In genomic region chr11:113618360-113618759, GRCh38 we compare ENCODE assay signal across 17 cellular contexts.
DNase-seq lines count a peak whose midpoint lies in the region; ATAC-seq and TF ChIP-seq lines count a peak whose summit lies in the region.
"Had no signal": no experiment of that assay in that cellular context is flagged by ENCODE, and none has a peak within 500 bp of the region (broad histone marks: within the 10 kb centered on the region; RNA-seq: fewer than 3 reads in every experiment).

No MANE protein-coding gene starts in this region.

- H4K8ac ChIP-seq in IMR-90 (ENCODE audit: low read depth in 2 of 2, low read length in 2 of 2) = no peak overlapping the region

- H3K36me3 ChIP-seq in ACC112 (ENCODE audit: insufficient read depth, low read length) (no peaks in the 10 kb centered on the region), IMR-90 (ENCODE audit: control insufficient read depth, insufficient read depth, low read length) (no peaks in the 10 kb centered on the region), breast epithelium (no peaks in the 10 kb centered on the region)
- H3K36me3 ChIP-seq: HAP-1 had no signal

- peak; percentile 11; the same call in 1 of the 2 replicates for ATAC-seq in IMR-90 (ENCODE audit: low read depth)
- ATAC-seq: stimulated activated naive B cell treated with anti-CD40 and anti-IgM and Interleukin-4, amounts not matched to agents 10 μg/mL and 1 μg/mL and 100 μg/mL, for 72 hours had no signal

- no peak overlapping the region for H3K4me2 ChIP-seq in IMR-90 (ENCODE audit: low read depth, low read length)

- POLR2A ChIA-PET in IMR-90 (lab: Charles Lee; ENCODE audit: unreplicated experiment) = no interaction called here

- in situ Hi-C loops in IMR-90 (cut with MboI; ENCODE audit: low sequenced_read_pairs) = no loop called here

- H3K14ac ChIP-seq in IMR-90 (replicated peaks; ENCODE audit: low read depth, low read length) = no peak overlapping the region

- no peak overlapping the region for H3K18ac ChIP-seq in IMR-90 (ENCODE audit: low read depth, low read length)

- H2BK120ac ChIP-seq in IMR-90 (ENCODE audit: low read depth, low read length) = no peak overlapping the region

- H3K79me1 ChIP-seq in IMR-90 (ENCODE audit: low read depth in 1 of 2, low read length in 2 of 2) = no peaks in the 10 kb centered on the region

- dilution Hi-C loops in IMR-90 (cut with HindIII; ENCODE audit: low sequenced_read_pairs, unreplicated experiment) = no loop called here

- 0 out of 2 replicates have a peak, but pooled peaks cover 1% of the 10 kb centered on the region for H3K9me3 ChIP-seq in IMR-90 (ENCODE audit: control insufficient read depth, insufficient read depth, low read length)
- peaks cover 0 to 7% of the 10 kb centered on the region in 2 donors for H3K9me3 ChIP-seq in breast epithelium
- H3K9me3 ChIP-seq: HAP-1 had no signal

- H2AFZ ChIP-seq in ACC112 (ENCODE audit: low read length, unreplicated experiment) (no peak overlapping the region), IMR-90 (replicated peaks; ENCODE audit: low read length, poor library complexity) (no peak overlapping the region)

- H4K5ac ChIP-seq in IMR-90 (ENCODE audit: low read depth, low read length) = no peak overlapping the region

- BruUV-seq in IMR-90 (replicated peaks; lab: Mats Ljungman, UMichigan) = no TSS peak

- H2AK9ac ChIP-seq in IMR-90 (replicated peaks; ENCODE audit: low read depth, low read length, poor library complexity) = no peak overlapping the region

- no peaks in the 10 kb centered on the region for H3K79me2 ChIP-seq in ACC112 (ENCODE audit: control insufficient read depth, insufficient read depth, low read length, unreplicated experiment)

- no peak overlapping the region for H2AK5ac ChIP-seq in IMR-90 (ENCODE audit: low read depth, low read length)

- no CpG with 5 or more reads among the region's 2 CpGs for WGBS in IMR-90 (ENCODE audit: extremely low coverage in 2 of 2, insufficient read length in 1 of 2), 2 experiments

- H3K9ac ChIP-seq in IMR-90 (ENCODE audit: low read depth, low read length) = no peak overlapping the region

- peaks cover 16% of the 10 kb centered on the region for H3K4me1 ChIP-seq in ACC112 (ENCODE audit: control insufficient read depth, insufficient read depth, low read length, unreplicated experiment)
- 0 out of 2 replicates have a peak, but pooled peaks cover under 1% of the 10 kb centered on the region for H3K4me1 ChIP-seq in IMR-90 (ENCODE audit: control insufficient read depth, insufficient read depth, low read length)
- H3K4me1 ChIP-seq in breast epithelium = no peaks in the 10 kb centered on the region
- H3K4me1 ChIP-seq: HAP-1 had no signal

- H3K4me3 ChIP-seq in ACC112 (ENCODE audit: low read depth, low read length) (no peak overlapping the region), IMR-90 (ENCODE audit: insufficient read depth, low read depth, low read length) (no peak overlapping the region), breast epithelium (no peak overlapping the region)
- H3K4me3 ChIP-seq: HAP-1 had no signal

- H2BK15ac ChIP-seq in IMR-90 (ENCODE audit: low read depth, low read length) = no peak overlapping the region

- H3K56ac ChIP-seq in IMR-90 (ENCODE audit: extremely low read depth, insufficient read depth, low read length) = no peak overlapping the region

- TF ChIP-seq CTCF in IMR-90 (conservative IDR thresholded peaks at IDR 0.05; ENCODE audit: low read depth, low read length) (no peak), breast epithelium (IDR thresholded peaks at IDR 0.05) (no peak)

- TF ChIP-seq POLR2A in IMR-90 (IDR thresholded peaks at IDR 0.05; ENCODE audit: low read depth, low read length) = no peak
- no peak for TF ChIP-seq POLR2A in breast epithelium (IDR thresholded peaks at IDR 0.05)

- TF ChIP-seq RAD21 in IMR-90 (IDR thresholded peaks at IDR 0.05; ENCODE audit: low read length) = no peak

- DNase-seq in IMR-90 = peak; percentile 10
- DNase-seq in breast epithelium (ENCODE audit: low spot score in 2 of 2) = peak in 1 of 2 donors; percentile 45
- DNase-seq in kidney tubule cell (ENCODE audit: low spot score) = peak; percentile 47
- no peak for DNase-seq in NCI-H2171 (lab: John Stamatoyannopoulos, UW)
- no peak for DNase-seq in NCI-H2196 (lab: John Stamatoyannopoulos, UW; ENCODE audit: unreplicated experiment)
- no peak for DNase-seq in CD1c-positive myeloid dendritic cell (ENCODE audit: extremely low spot score)
- no peak for DNase-seq in NCI-H2171 treated with DMSO at 0.1 percent for 48 hours (lab: John Stamatoyannopoulos, UW)
- DNase-seq: 8988T; activated gamma-delta T cell; caudate nucleus; NCI-H2107; retina; stimulated activated naive B cell treated with anti-CD40 and anti-IgM and Interleukin-4, amounts not matched to agents 10 μg/mL and 1 μg/mL and 100 μg/mL, for 72 hours had no signal

- H2BK5ac ChIP-seq in IMR-90 (ENCODE audit: low read depth, low read length, poor library complexity, severe bottlenecking) = no peak overlapping the region

- H3K9me1 ChIP-seq in IMR-90 (ENCODE audit: insufficient read depth, low read length) = no peaks in the 10 kb centered on the region

- H2BK20ac ChIP-seq in IMR-90 (ENCODE audit: low read depth, low read length) = 0 out of 2 replicates have a peak overlapping the region, but pooled peaks have one; percentile 14

- H4K20me1 ChIP-seq in IMR-90 (ENCODE audit: insufficient read depth, low read length) = no peaks in the 10 kb centered on the region

- no peak overlapping the region for H3K4ac ChIP-seq in IMR-90 (ENCODE audit: low read depth, low read length)

- peak overlapping the region; percentile 74 for H3K27ac ChIP-seq in ACC112 (ENCODE audit: low read depth, low read length)
- no peak overlapping the region for H3K27ac ChIP-seq in IMR-90 (ENCODE audit: insufficient read depth, low read length)
- peak overlapping the region; percentile 26 to 53 for H3K27ac ChIP-seq in breast epithelium
- H3K27ac ChIP-seq: HL-60, VCaP had no signal

- H4K91ac ChIP-seq in IMR-90 (ENCODE audit: insufficient read depth, low read depth, low read length) = no peak overlapping the region

- H3K27me3 ChIP-seq in ACC112 (ENCODE audit: insufficient read depth, low read length) (no peaks in the 10 kb centered on the region), IMR-90 (ENCODE audit: control insufficient read depth, insufficient read depth, low read length) (no peaks in the 10 kb centered on the region), breast epithelium (no peaks in the 10 kb centered on the region)

- no peak overlapping the region for H3K23ac ChIP-seq in IMR-90 (ENCODE audit: low read depth, low read length)

- intact Hi-C loops in IMR-90 (cut with micrococcal nuclease) (no loop called here), breast epithelium (cut with DNase I; ENCODE audit: low total_unique reads) (no loop called here)

- CTCF ChIA-PET in IMR-90 (lab: Yijun Ruan, JAX) = interaction anchor here (1.0 kb wide), 1 partner anchor 107 kb away, joined by 3 read pairs; no protein-coding TSS in a partner anchor

TF ChIP-seq in IMR-90, 13 proteins besides CTCF, POLR2A, EP300 and RAD21:
- TF ChIP-seq USF2 (IDR thresholded peaks at IDR 0.05; ENCODE audit: low read depth, low read length) (no peak), CHD1 (IDR thresholded peaks at IDR 0.05; ENCODE audit: low read depth, low read length) (no peak), FOS (IDR thresholded peaks at IDR 0.05; ENCODE audit: low read depth, low read length) (no peak), SMC3 (IDR thresholded peaks at IDR 0.05; ENCODE audit: low read depth, low read length) (no peak), ELK1 (IDR thresholded peaks at IDR 0.05; ENCODE audit: borderline replicate concordance, low read depth, low read length) (no peak), RCOR1 (IDR thresholded peaks at IDR 0.05; ENCODE audit: insufficient replicate concordance, low read length) (no peak), NFE2L2 (IDR thresholded peaks at IDR 0.05; ENCODE audit: low read depth, low read length) (no peak), RFX5 (IDR thresholded peaks at IDR 0.05; ENCODE audit: low read depth, low read length) (no peak), MAZ (IDR thresholded peaks at IDR 0.05; ENCODE audit: borderline replicate concordance, low read depth, low read length) (no peak), MXI1 (IDR thresholded peaks at IDR 0.05; ENCODE audit: borderline replicate concordance, low read depth, low read length) (no peak), MAFK (IDR thresholded peaks at IDR 0.05; ENCODE audit: low read depth, low read length) (no peak), BHLHE40 (IDR thresholded peaks at IDR 0.05; ENCODE audit: low read depth, low read length) (no peak), CEBPB (IDR thresholded peaks at IDR 0.05; ENCODE audit: low read depth, low read length) (no peak)

Comparison
In these comparisons a context has a peak if more than half of its experiments do, and no peak if none do; other contexts are left out.
1. DNase-seq: peak in IMR-90 (single experiment) and kidney tubule cell (single experiment); none in NCI-H2171 (single experiment), NCI-H2196 (single experiment), CD1c-positive myeloid dendritic cell (single experiment) and NCI-H2171 treated with DMSO at 0.1 percent for 48 hours (single experiment).